1 cellular context compared by ENCODE assay signal in genomic region chr10:87799860-87800259, GRCh38.
TF ChIP-seq lines count a peak whose summit lies in the region.

No MANE protein-coding gene starts in this region.

TF ChIP-seq in GM23338, 12 proteins besides CTCF, POLR2A, EP300 and RAD21 (continued from another document):
- no peak for TF ChIP-seq ZNF462 (CRISPR knock-in tag; IDR thresholded peaks at IDR 0.05)
- no peak for TF ChIP-seq ZNF114 (CRISPR knock-in tag; IDR thresholded peaks at IDR 0.05)
- no peak for TF ChIP-seq EZH2phosphoT487 (IDR thresholded peaks at IDR 0.05; ENCODE audit: unreplicated experiment)
- no peak for TF ChIP-seq REST (IDR thresholded peaks at IDR 0.05; ENCODE audit: unreplicated experiment)
- no peak for TF ChIP-seq STAT1 (IDR thresholded peaks at IDR 0.05; ENCODE audit: unreplicated experiment)
- TF ChIP-seq POLR2AphosphoS5 (IDR thresholded peaks at IDR 0.05; ENCODE audit: low read depth) = no peak
- no peak for TF ChIP-seq ZNF331 (CRISPR knock-in tag; IDR thresholded peaks at IDR 0.05; ENCODE audit: low read depth)
- no peak for TF ChIP-seq CREB1 (CRISPR knock-in tag; IDR thresholded peaks at IDR 0.05; ENCODE audit: low read depth)
